In genomic region chr6:111445786-111446395, GRCh38 we compare ENCODE assay signal across 21 cellular contexts. TPM values are rescaled to one million over a fixed set of nuclear protein-coding genes. Genes with fewer than 3 reads are reported as not detected.
DNase-seq lines count a peak whose midpoint lies in the region; ATAC-seq, FAIRE-seq and TF ChIP-seq lines count a peak whose summit lies in the region.
"Had no signal": no experiment of that assay in that cellular context is flagged by ENCODE, and none has a peak within 500 bp of the region (broad histone marks: within the 10 kb centered on the region; RNA-seq: fewer than 3 reads in every experiment).

No MANE protein-coding gene starts in this region.

- TF ChIP-seq EP300 in HepG2 (IDR thresholded peaks at IDR 0.05; ENCODE audit: low read depth in 2 of 2, low read length in 2 of 2) (no peak), HepG2 (CRISPR knock-in tag; IDR thresholded peaks at IDR 0.05; ENCODE audit: borderline replicate concordance) (no peak), GM12878 (IDR thresholded peaks at IDR 0.05; ENCODE audit: borderline replicate concordance in 1 of 2, control insufficient read depth in 1 of 2, low read depth in 2 of 2, low read length in 2 of 2) (no peak)

- H4K20me1 ChIP-seq in HepG2 (ENCODE audit: insufficient read depth, low read length) (no peaks in the 10 kb centered on the region), GM12878 (ENCODE audit: control insufficient read depth, insufficient read depth) (no peaks in the 10 kb centered on the region)

- RAD21 ChIA-PET in GM12878 (lab: Charles Lee; ENCODE audit: unreplicated experiment): interaction anchor here (1.0 kb wide), 1 partner anchor 32 kb away, joined by 3 read pairs; no protein-coding TSS in a partner anchor

- H3K27me3 ChIP-seq in HepG2 (ENCODE audit: control insufficient read depth in 1 of 2, insufficient read depth in 2 of 2, low read length in 2 of 2) (no peaks in the 10 kb centered on the region), right lobe of liver (no peaks in the 10 kb centered on the region), GM12878 (replicated peaks in 1 of 2; ENCODE audit: control insufficient read depth in 2 of 2, insufficient read depth in 2 of 2, low read length in 1 of 2) (no peaks in the 10 kb centered on the region), liver (ENCODE audit: control insufficient read depth in 4 of 4, insufficient read depth in 4 of 4, low read length in 3 of 4) (no peaks in the 10 kb centered on the region), testis (no peaks in the 10 kb centered on the region)

- ATAC-seq in HepG2 (no peak), right lobe of liver (no peak), GM12878 (peak; percentile 47), HG03045 (IDR thresholded peaks at IDR 0.05; ENCODE audit: unreplicated experiment) (no peak)

- POLR2A ChIA-PET in HepG2 (lab: Yijun Ruan, JAX) (no interaction called here), GM12878 (lab: Charles Lee) (no interaction called here)

- TF ChIP-seq POLR2A in HepG2 (IDR thresholded peaks at IDR 0.05; ENCODE audit: insufficient read depth in 1 of 2, low read depth in 2 of 2, low read length in 2 of 2): no peak
- TF ChIP-seq POLR2A in right lobe of liver (IDR thresholded peaks at IDR 0.05): no peak
- no peak for TF ChIP-seq POLR2A in GM12878 (IDR thresholded peaks at IDR 0.05; ENCODE audit: low read depth, low read length)
- no peak for TF ChIP-seq POLR2A in testis (IDR thresholded peaks at IDR 0.05)

- H3K4me1 ChIP-seq in HepG2 (ENCODE audit: insufficient read depth, low read length): no peaks in the 10 kb centered on the region
- H3K4me1 ChIP-seq in right lobe of liver: no peaks in the 10 kb centered on the region
- H3K4me1 ChIP-seq in GM12878 (ENCODE audit: control insufficient read depth, insufficient read depth, low read length): peaks cover 5% of the 10 kb centered on the region; the same call in 1 of the 2 replicates
- H3K4me1 ChIP-seq in liver (ENCODE audit: control insufficient read depth in 4 of 4, insufficient read depth in 4 of 4, low read length in 3 of 4): no peaks in the 10 kb centered on the region
- H3K4me1 ChIP-seq in testis: peaks cover 3% of the 10 kb centered on the region
- H3K4me1 ChIP-seq: lower lobe of right lung, prostate gland had no signal

- no peaks in the 10 kb centered on the region for H3K9me3 ChIP-seq in HepG2 (ENCODE audit: low read length)
- no peaks in the 10 kb centered on the region for H3K9me3 ChIP-seq in right lobe of liver
- no peaks in the 10 kb centered on the region; the same call in 2 of the 3 replicates for H3K9me3 ChIP-seq in GM12878 (replicated peaks; ENCODE audit: control insufficient read depth, insufficient read depth, low read length)
- H3K9me3 ChIP-seq in liver (ENCODE audit: control insufficient read depth in 4 of 4, low read length in 3 of 4): no peaks in the 10 kb centered on the region
- no peaks in the 10 kb centered on the region for H3K9me3 ChIP-seq in testis
- H3K9me3 ChIP-seq: lower lobe of right lung, prostate gland had no signal

- DNase-seq in HepG2 (ENCODE audit: low spot score) (no peak), right lobe of liver (no peak), GM12878 (ENCODE audit: low read depth, low spot score) (no peak), A172 (ENCODE audit: low spot score) (no peak), testis (no peak), NOMO-1 (lab: John Stamatoyannopoulos, UW; ENCODE audit: unreplicated experiment in 2 of 2) (no peak)
- DNase-seq: activated CD4-positive, alpha-beta T cell treated with anti-CD3 and anti-CD28 coated beads for 48 hours; activated gamma-delta T cell; activated T-cell treated with anti-CD3 and anti-CD28 coated beads, Interleukin-2, amount 50 U/mL, for 24 hours; cerebellar nuclear complex; DMS153; kidney glomerular epithelial cell; lower lobe of right lung; NCI-H1417 treated with DMSO at 0.1 percent for 48 hours; NCI-H748 treated with DMSO at 0.1 percent for 48 hours; stimulated activated naive CD4-positive, alpha-beta T cell had no signal

- FAIRE-seq in HepG2 (lab: Jason Lieb, UNC): no peak
- FAIRE-seq in GM12878 (lab: Jason Lieb, UNC): no peak

- BruUV-seq in HepG2 (replicated peaks; lab: Mats Ljungman, UMichigan): no TSS peak
- BruUV-seq in GM12878 (replicated peaks; lab: Mats Ljungman, UMichigan): no TSS peak

- H3K9ac ChIP-seq in HepG2 (ENCODE audit: insufficient read depth, low read depth, low read length) (no peak overlapping the region), GM12878 (ENCODE audit: control insufficient read depth, insufficient read depth, low read length) (no peak overlapping the region), liver (ENCODE audit: low read depth in 1 of 2, low read length in 2 of 2) (no peak overlapping the region)

- in situ Hi-C loops in HepG2 (cut with HindIII; ENCODE audit: extremely low pct_ligation_motif_present, low pct_unique_long_range_greater_than_20kb): no loop called here
- in situ Hi-C loops in GM12878 (cut with MboI): no loop called here

- no peak overlapping the region for H3K4me3 ChIP-seq in HepG2 (replicated peaks in 1 of 3; ENCODE audit: insufficient read depth in 1 of 3, low read depth in 2 of 3, low read length in 3 of 3)
- no peak overlapping the region for H3K4me3 ChIP-seq in right lobe of liver
- no peak overlapping the region for H3K4me3 ChIP-seq in GM12878
- no peak overlapping the region for H3K4me3 ChIP-seq in liver (ENCODE audit: low read depth in 1 of 3, low read length in 3 of 3)
- H3K4me3 ChIP-seq in testis: no peak overlapping the region
- H3K4me3 ChIP-seq: lower lobe of right lung, prostate gland had no signal

- H3K27ac ChIP-seq in HepG2 (ENCODE audit: extremely low read length, insufficient read depth, low read length): no peak overlapping the region
- no peak overlapping the region for H3K27ac ChIP-seq in right lobe of liver
- H3K27ac ChIP-seq in GM12878 (ENCODE audit: control insufficient read depth, insufficient read depth): no peak overlapping the region
- H3K27ac ChIP-seq in liver (ENCODE audit: low read depth in 1 of 2, low read length in 2 of 2): no peak overlapping the region
- H3K27ac ChIP-seq in testis: no peak overlapping the region
- H3K27ac ChIP-seq: epithelial cell of prostate, lower lobe of right lung, prostate gland, VCaP had no signal

- SMC1A ChIA-PET in GM12878 (lab: Charles Lee; ENCODE audit: uncharacterized antibody, unreplicated experiment): interaction anchor here (1.2 to 1.3 kb wide), 2 partner anchors 9 to 22 kb away, joined by 3 read pairs; no protein-coding TSS in a partner anchor

- H2AFZ ChIP-seq in HepG2 (ENCODE audit: low read length) (no peak overlapping the region), GM12878 (ENCODE audit: control insufficient read depth, low read depth, low read length) (no peak overlapping the region)

- H3K79me2 ChIP-seq in HepG2 (ENCODE audit: insufficient read depth, low read length) (peaks cover 63% of the 10 kb centered on the region), GM12878 (ENCODE audit: control insufficient read depth, insufficient read depth, low read length) (peaks cover 40% of the 10 kb centered on the region)

- TF ChIP-seq CTCF in HepG2 (CRISPR knock-in tag; IDR thresholded peaks at IDR 0.05) (no peak), right lobe of liver (IDR thresholded peaks at IDR 0.05) (no peak), GM12878 (IDR thresholded peaks at IDR 0.05 in 2 of 3, conservative IDR thresholded peaks at IDR 0.05 in 1 of 3; ENCODE audit: control insufficient read depth in 2 of 3, extremely low read depth in 1 of 3, insufficient read depth in 1 of 3, low read depth in 3 of 3, low read length in 3 of 3) (no peak), liver (IDR thresholded peaks at IDR 0.05; ENCODE audit: low read depth, low read length, missing input control) (no peak), testis (IDR thresholded peaks at IDR 0.05) (no peak)

- no peaks in the 10 kb centered on the region; a peak in 1 of 5 replicates for H3K36me3 ChIP-seq in HepG2 (replicated peaks in 1 of 2; ENCODE audit: control insufficient read depth in 1 of 2, insufficient read depth in 2 of 2, low read length in 2 of 2)
- no peaks in the 10 kb centered on the region for H3K36me3 ChIP-seq in right lobe of liver
- no peaks in the 10 kb centered on the region for H3K36me3 ChIP-seq in GM12878 (ENCODE audit: control insufficient read depth in 2 of 2, insufficient read depth in 2 of 2, low read length in 1 of 2)
- H3K36me3 ChIP-seq in liver (ENCODE audit: control insufficient read depth in 4 of 4, insufficient read depth in 3 of 4, low read depth in 1 of 4, low read length in 3 of 4): no peaks in the 10 kb centered on the region
- no peaks in the 10 kb centered on the region for H3K36me3 ChIP-seq in testis (ENCODE audit: low read depth, missing control alignments)
- H3K36me3 ChIP-seq: lower lobe of right lung, prostate gland had no signal

- H3K4me2 ChIP-seq in HepG2 (ENCODE audit: low read depth, low read length) (no peak overlapping the region), GM12878 (ENCODE audit: control insufficient read depth, insufficient read depth) (no peak overlapping the region)

- intact Hi-C loops in HepG2 (cut with micrococcal nuclease; ENCODE audit: unreplicated experiment): no loop called here
- intact Hi-C loops in right lobe of liver (cut with DNase I): no loop called here
- intact Hi-C loops in GM12878 (cut with micrococcal nuclease; ENCODE audit: unreplicated experiment): no loop called here
- intact Hi-C loops in testis (cut with DNase I; ENCODE audit: low total_unique reads): no loop called here

- CTCF ChIA-PET in HepG2 (lab: Yijun Ruan, JAX; ENCODE audit: low intra/inter-chr PET ratio, low total read pairs) (no interaction called here), GM12878 (lab: Yijun Ruan, JAX) (interaction anchor here (0.5 to 1.6 kb wide), 2 partner anchors 21 to 33 kb away, joined by 3 to 5 read pairs; no protein-coding TSS in a partner anchor)

- TF ChIP-seq RAD21 in HepG2 (CRISPR knock-in tag; IDR thresholded peaks at IDR 0.05) (no peak), GM12878 (IDR thresholded peaks at IDR 0.05; ENCODE audit: insufficient read depth, low read depth, low read length) (no peak), liver (IDR thresholded peaks at IDR 0.05) (no peak)

RNA-seq across cellular contexts. Expression of gene REV3L, which starts 37.1 kb away (rescaled TPM):
- total RNA-seq in HepG2 (2016; rRNA removed; fragmentation: Illumina TruSeq; extraction: Trizol) (31.3 and 48.0 TPM in 2 replicates), right lobe of liver (10 to 100 TPM in 4 of 6 experiments, 1 to 10 TPM in 2; 9.3 to 21.4 (median 12.5) TPM), GM12878 (2014; rRNA removed) (24.9 and 32.5 TPM in 2 replicates), GM12878 (2014; rRNA removed; fragmentation: Illumina TruSeq; extraction: Trizol) (29.3 and 30.1 TPM in 2 replicates), GM12878 (2021) (18.9 and 20.4 TPM in 2 replicates), liver (10 to 100 TPM; 12.4 to 17.7 TPM), testis (10 to 100 TPM; 48.8 to 56.8 TPM)
- total RNA-seq in HepG2 (2016; cell fraction: cytosol; rRNA removed; fragmentation: Illumina TruSeq; extraction: Trizol; ENCODE audit: low read depth): 90.3 and 96.9 TPM in 2 replicates
- 31.5 and 50.9 TPM in 2 replicates for total RNA-seq in HepG2 (2016; cell fraction: insoluble cytoplasmic fraction; rRNA removed; fragmentation: Illumina TruSeq; extraction: Trizol)
- total RNA-seq in HepG2 (2016; cell fraction: membrane; rRNA removed; fragmentation: Illumina TruSeq; extraction: Trizol): 39.0 and 57.5 TPM in 2 replicates
- total RNA-seq in HepG2 (2016; cell fraction: nucleus; rRNA removed; fragmentation: Illumina TruSeq; extraction: Trizol): 75.6 and 80.9 TPM in 2 replicates
- polyA plus RNA-seq in HepG2 (2011; rRNA removed) (11.3 and 12.8 TPM in 2 replicates), GM12878 (2011; rRNA removed) (33.6 and 46.9 TPM in 2 replicates), GM12878 (2014; fragmentation: Illumina TruSeq; extraction: Trizol) (22.2 and 24.2 TPM in 2 replicates), GM12878 (2014; fragmentation: Nextera tagmentation; extraction: Ambion mirVana) (1 to 10 TPM; 7.6 to 8.6 TPM), GM12878 (2014; rRNA removed) (13.6 and 17.9 TPM in 2 replicates), GM12878 (2016; fragmentation: Nextera tagmentation; extraction: Ambion mirVana) (10 to 100 TPM; 20.9 to 22.5 TPM), liver (1 to 10 TPM; 3.8 to 10.0 TPM), testis (ENCODE audit: insufficient read depth, low read depth, low replicate concordance) (11.1 TPM)
- polyA plus RNA-seq in HepG2 (2011; cell fraction: cytosol; rRNA removed): 5.3 and 8.5 TPM in 2 replicates
- 7.9 and 9.3 TPM in 2 replicates for polyA plus RNA-seq in HepG2 (2011; cell fraction: nucleus; rRNA removed)
- 10.5 and 11.7 TPM in 2 replicates for polyA plus RNA-seq in HepG2 (2012)
- polyA plus RNA-seq in HepG2 (2016; cell fraction: cytosol; fragmentation: Illumina TruSeq; extraction: Trizol; ENCODE audit: low read depth): 2.4 and 2.7 TPM in 2 replicates
- 34.0 and 36.3 TPM in 2 replicates for polyA plus RNA-seq in HepG2 (2016; cell fraction: insoluble cytoplasmic fraction; fragmentation: Illumina TruSeq; extraction: Trizol; ENCODE audit: low read depth)
- polyA plus RNA-seq in HepG2 (2016; cell fraction: membrane; fragmentation: Illumina TruSeq; extraction: Trizol; ENCODE audit: low read depth): 4.3 and 5.6 TPM in 2 replicates
- polyA plus RNA-seq in HepG2 (2016; cell fraction: nucleus; fragmentation: Illumina TruSeq; extraction: Trizol; ENCODE audit: insufficient read depth, low read depth): 30.6 and 34.2 TPM in 2 replicates
- 12.1 and 22.3 TPM in 2 replicates for polyA minus RNA-seq in HepG2 (2011; rRNA and poly(A)+ RNA removed; ENCODE audit: low replicate concordance)
- 18.6 and 21.0 TPM in 2 replicates for polyA minus RNA-seq in HepG2 (2011; cell fraction: cytosol; rRNA and poly(A)+ RNA removed)
- 90.9 and 94.9 TPM in 2 replicates for polyA minus RNA-seq in HepG2 (2011; cell fraction: nucleus; rRNA and poly(A)+ RNA removed)
- total RNA-seq in GM12878 (2013; cell fraction: nucleolus; rRNA removed): 133 and 149 TPM in 2 replicates
- polyA plus RNA-seq in GM12878 (2011; ENCODE audit: low read depth): 6.9 TPM
- 12.9 and 13.8 TPM in 2 replicates for polyA plus RNA-seq in GM12878 (2011; cell fraction: cytosol; rRNA removed)
- 24.7 and 30.4 TPM in 2 replicates for polyA plus RNA-seq in GM12878 (2011; cell fraction: nucleus; rRNA removed)
- polyA plus RNA-seq in GM12878 (2012): 8.3 and 11.5 TPM in 2 replicates
- polyA minus RNA-seq in GM12878 (2011; rRNA and poly(A)+ RNA removed): 43.9 and 57.9 TPM in 2 replicates
- polyA minus RNA-seq in GM12878 (2011; cell fraction: cytosol; rRNA and poly(A)+ RNA removed): 21.4 and 26.6 TPM in 2 replicates
- polyA minus RNA-seq in GM12878 (2011; cell fraction: nucleus; rRNA and poly(A)+ RNA removed): 42.3 and 68.2 TPM in 2 replicates
- total RNA-seq in A172 (2014; rRNA removed; shearing (Covaris generic)): 14.9 and 15.3 TPM in 2 replicates
